8 cellular contexts compared by ENCODE assay signal in the genomic region with DNA sequence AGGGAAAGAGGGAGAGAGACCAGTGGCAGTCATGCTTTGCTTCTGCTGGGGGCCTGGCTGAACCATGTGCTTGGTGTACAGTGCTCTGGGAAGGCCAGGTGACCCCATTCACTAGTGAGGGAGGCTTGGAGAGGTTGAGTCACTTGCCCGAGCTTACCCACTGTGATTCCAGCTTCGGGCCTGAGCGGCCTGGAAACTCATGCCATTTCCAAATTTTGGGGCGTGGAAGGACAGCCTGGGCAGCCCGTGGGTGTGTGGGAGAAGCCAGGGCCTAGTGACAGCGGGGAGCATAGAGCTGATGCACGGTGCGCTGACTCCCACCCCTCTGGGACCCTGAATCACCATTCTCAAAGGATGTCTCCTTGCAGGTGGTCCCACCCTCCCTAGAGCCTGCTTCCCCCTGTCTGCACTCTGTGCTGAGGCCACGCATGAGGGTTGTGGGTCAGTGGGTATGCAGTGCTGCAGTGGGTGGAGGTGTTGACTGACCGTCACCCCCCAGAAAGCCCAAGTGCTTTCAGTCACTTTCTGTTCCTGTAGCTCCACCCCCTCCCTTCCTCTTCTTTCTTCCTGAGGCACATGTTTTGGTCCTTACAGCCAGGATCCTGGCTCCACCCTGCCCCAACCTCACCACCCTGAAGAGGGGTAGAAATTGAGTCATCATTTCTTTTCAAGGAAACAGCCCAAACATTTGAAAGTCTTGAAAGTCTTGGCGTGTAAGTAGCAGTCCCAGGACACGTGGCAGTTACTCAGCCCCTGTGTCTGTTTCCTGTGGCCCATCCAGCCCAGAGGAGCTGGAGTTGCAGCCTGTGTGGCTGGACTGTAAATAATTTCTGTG. TPM values are rescaled to one million over a fixed set of nuclear protein-coding genes. Genes with fewer than 3 reads are reported as not detected.
DNase-seq lines count a peak whose midpoint lies in the region; ATAC-seq and TF ChIP-seq lines count a peak whose summit lies in the region.

No MANE protein-coding gene starts in this region.

- DNase-seq in activated CD4-positive, CD25-positive, alpha-beta regulatory T cell (lab: John Stamatoyannopoulos, UW) = no peak
- peak; percentile 91 for DNase-seq in RPMI8226
- peak; percentile 82 to 94 for DNase-seq in ascending aorta (ENCODE audit: low spot score in 2 of 2)
- DNase-seq in stimulated activated CD4-positive, alpha-beta T cell treated with anti-CD3 and anti-CD28 coated beads, TNF-alpha, amount 100 ng/mL, for 4 hours (ENCODE audit: low read depth in 3 of 3) = peak in 2 of 3 experiments; percentile 16 to 23
- DNase-seq in NCI-H1417 (lab: John Stamatoyannopoulos, UW) = no peak

- H3K27ac ChIP-seq in ascending aorta = peak overlapping the region; percentile 90 to 93
- peak overlapping the region; percentile 98 for H3K27ac ChIP-seq in layer of hippocampus (ENCODE audit: low read depth, low read length)

- peaks cover 28 to 63% of the 10 kb centered on the region in 2 donors for H3K4me1 ChIP-seq in ascending aorta

- H3K36me3 ChIP-seq in ascending aorta = peaks cover 8 to 11% of the 10 kb centered on the region in 2 donors

- no peak overlapping the region for H3K4me3 ChIP-seq in ascending aorta

- no peaks in the 10 kb centered on the region for H3K27me3 ChIP-seq in ascending aorta
- H3K27me3 ChIP-seq in layer of hippocampus (ENCODE audit: control insufficient read depth, insufficient read depth, low read length) = no peaks in the 10 kb centered on the region

- no peak for TF ChIP-seq CTCF in ascending aorta (IDR thresholded peaks at IDR 0.05)

- H3K9me3 ChIP-seq in ascending aorta = no peaks in the 10 kb centered on the region

- intact Hi-C loops in ascending aorta (cut with DNase I) = loop anchor here (1.0 to 2.0 kb wide), 2 partner anchors 17 to 70 kb away; a partner anchor contains a TSS

- peak; percentile 80 to 82 for ATAC-seq in activated CD4-positive, CD25-positive, alpha-beta regulatory T cell treated with anti-CD3 and anti-CD28 coated beads, Interleukin-2, amount 50 U/mL, for 24 hours
- ATAC-seq in HG02973 (IDR thresholded peaks at IDR 0.05; ENCODE audit: unreplicated experiment) = peak; percentile 41

RNA-seq across cellular contexts. Expression of a gene that starts 43.8 kb away (rescaled TPM):
- total RNA-seq in ascending aorta = 181 TPM

Comparison
In these comparisons a context has a peak if more than half of its experiments do, and no peak if none do; other contexts are left out.
1. DNase-seq: peak in RPMI8226 (single experiment), ascending aorta (2 of 2) and stimulated activated CD4-positive, alpha-beta T cell treated with anti-CD3 and anti-CD28 coated beads, TNF-alpha, amount 100 ng/mL, for 4 hours (2 of 3); none in activated CD4-positive, CD25-positive, alpha-beta regulatory T cell (0 of 4) and NCI-H1417 (0 of 3).